Comparison of ENCODE assay signal across 26 cellular contexts in genomic region chr6:95244749-95245148, GRCh38.
"Had no signal": no experiment of that assay in that cellular context is flagged by ENCODE, and none has a peak within 500 bp of the region (broad histone marks: within the 10 kb centered on the region; RNA-seq: fewer than 3 reads in every experiment).

No MANE protein-coding gene starts in this region.

- DNase-seq: activated B cell treated with CpG ODN at 0.5 μM for 24 hours; activated CD4-positive, alpha-beta memory T cell treated with anti-CD3 and anti-CD28 coated beads for 36 hours; activated CD4-positive, alpha-beta T cell treated with anti-CD3 and anti-CD28 coated beads, Interleukin-2, amount 10 ng/mL, durations not matched to agents 7 days and 5 days; activated CD8-positive, alpha-beta memory T cell treated with anti-CD3 and anti-CD28 coated beads for 24 hours; activated gamma-delta T cell; activated naive CD4-positive, alpha-beta T cell treated with anti-CD3 and anti-CD28 coated beads for 36 hours; activated T-cell treated with anti-CD3 and anti-CD28 coated beads, Interleukin-2, amount 50 U/mL, for 48 hours; brain microvascular endothelial cell; caudate nucleus; KG1; MG63; MV-4-11; NCI-H1092 treated with DMSO at 0.1 percent for 48 hours; NCI-H1417 treated with DMSO at 0.1 percent for 48 hours; NCI-H1694 treated with DMSO at 0.1 percent for 48 hours; NCI-H2029 treated with DMSO at 0.1 percent for 48 hours; NCI-H345; NCI-H510A; NCI-H526 treated with DMSO at 0.1 percent for 48 hours; NCI-H82; SHP77; T-helper 9 cell had no signal

- ATAC-seq: activated T-helper 17 cell treated with anti-CD3 and anti-CD28 coated beads, Interleukin-2, amount 50 U/mL, for 72 hours; Panc1 had no signal

- H3K27me3 ChIP-seq: brain microvascular endothelial cell, MG63, SJSA1 had no signal

- H3K27ac ChIP-seq: brain microvascular endothelial cell, RWPE1, SJSA1 had no signal

- H3K4me1 ChIP-seq: SJSA1 had no signal

- H3K36me3 ChIP-seq: brain microvascular endothelial cell, MG63, SJSA1 had no signal

- H3K9me3 ChIP-seq: MG63, SJSA1 had no signal

- H3K4me3 ChIP-seq: MG63, SJSA1 had no signal
